ENCODE assay signal across 9 cellular contexts in genomic region chr10:129756912-129757861, GRCh38.
A peak's percentile ranks its signal among the peaks of the same experiment; 100 is the strongest.
DNase-seq lines count a peak whose midpoint lies in the region; ATAC-seq and TF ChIP-seq lines count a peak whose summit lies in the region.
"Had no signal": no experiment of that assay in that cellular context is flagged by ENCODE, and none has a peak within 500 bp of the region (broad histone marks: within the 10 kb centered on the region; RNA-seq: fewer than 3 reads in every experiment).

No MANE protein-coding gene starts in this region.

- no peak for TF ChIP-seq CTCF in fibroblast of pulmonary artery (IDR thresholded peaks at IDR 0.05; ENCODE audit: low read length, missing control alignments)

- peak; percentile 42 for DNase-seq in G401 (ENCODE audit: low spot score)
- peak; percentile 55 for DNase-seq in NCI-H1105 treated with DMSO at 0.1 percent for 48 hours (lab: John Stamatoyannopoulos, UW)
- peak; percentile 40 for DNase-seq in fibroblast of pulmonary artery (ENCODE audit: low read depth)
- DNase-seq in posterior vena cava (ENCODE audit: low spot score), result peak; percentile 18
- DNase-seq in UCSD-AML1 (lab: John Stamatoyannopoulos, UW; ENCODE audit: unreplicated experiment), result no peak

- H3K4me3 ChIP-seq in fibroblast of pulmonary artery (replicated peaks; ENCODE audit: low read depth, low read length), result peak overlapping the region; percentile 24
- H3K4me3 ChIP-seq: adrenal gland had no signal

- intact Hi-C loops in posterior vena cava (cut with DNase I), result no loop called here

- ATAC-seq in HG03520 (IDR thresholded peaks at IDR 0.05; ENCODE audit: unreplicated experiment) (no peak), HG02763 (IDR thresholded peaks at IDR 0.05; ENCODE audit: unreplicated experiment) (no peak), HG03439 (IDR thresholded peaks at IDR 0.05; ENCODE audit: unreplicated experiment) (no peak)

- in situ Hi-C loops in G401 (cut with HindIII; ENCODE audit: low sequenced_read_pairs), result no loop called here
